Comparison of ENCODE assay signal across 9 cellular contexts in genomic region chr16:20675488-20676267, GRCh38. TPM values are rescaled to one million over a fixed set of nuclear protein-coding genes. Genes with fewer than 3 reads are reported as not detected.
DNase-seq lines count a peak whose midpoint lies in the region; ATAC-seq, FAIRE-seq and TF ChIP-seq lines count a peak whose summit lies in the region.
"Had no signal": no experiment of that assay in that cellular context is flagged by ENCODE, and none has a peak within 500 bp of the region (broad histone marks: within the 10 kb centered on the region; RNA-seq: fewer than 3 reads in every experiment).

No MANE protein-coding gene starts in this region.

- no peaks in the 10 kb centered on the region for H3K36me3 ChIP-seq in rectal smooth muscle tissue (ENCODE audit: control insufficient read depth, insufficient read depth, low read length)

- no peaks in the 10 kb centered on the region for H3K27me3 ChIP-seq in rectal smooth muscle tissue (ENCODE audit: control insufficient read depth, insufficient read depth, low read length)

- peak; percentile 22 for DNase-seq in GM19239 (ENCODE audit: insufficient read length, low spot score)
- peak; percentile 21 for DNase-seq in activated T-cell treated with anti-CD3 and anti-CD28 coated beads, Interleukin-2, amount 50 U/mL, for 1 hour
- no peak for DNase-seq in left ventricle myocardium superior
- no peak for DNase-seq in dermis blood vessel endothelial cell

- no peak overlapping the region for H3K27ac ChIP-seq in rectal smooth muscle tissue (ENCODE audit: low read depth, low read length)

- H3K4me1 ChIP-seq in rectal smooth muscle tissue (ENCODE audit: control insufficient read depth, insufficient read depth, low read length), result peaks cover 4% of the 10 kb centered on the region

- ATAC-seq in left ventricle myocardium superior (peak; percentile 71), HG03460 (IDR thresholded peaks at IDR 0.05; ENCODE audit: unreplicated experiment) (no peak), GM21526 (IDR thresholded peaks at IDR 0.05; ENCODE audit: low FRiP score, unreplicated experiment) (no peak)

- H3K9ac ChIP-seq in rectal smooth muscle tissue (ENCODE audit: low read length), result no peak overlapping the region

- H3K4me3 ChIP-seq in rectal smooth muscle tissue (ENCODE audit: low read length), result peak overlapping the region; percentile 40

- TF ChIP-seq RAD21 in Ishikawa (IDR thresholded peaks at IDR 0.05; ENCODE audit: low read depth), result no peak; the same call in 1 of the 2 replicates

- peak; percentile 64 for TF ChIP-seq EP300 in Ishikawa (IDR thresholded peaks at IDR 0.05; ENCODE audit: borderline replicate concordance)

- FAIRE-seq in GM19239 (lab: Jason Lieb, UNC), result peak; percentile 80

- intact Hi-C loops in left ventricle myocardium superior (cut with micrococcal nuclease), result no loop called here

TF ChIP-seq in Ishikawa, 13 proteins besides CTCF, POLR2A, EP300 and RAD21:
- TF ChIP-seq YY1 (IDR thresholded peaks at IDR 0.05; ENCODE audit: low read depth), result no peak
- TF ChIP-seq MAX (IDR thresholded peaks at IDR 0.05), result 0 out of 2 replicates have a peak, but pooled peaks have one; percentile 8
- no peak for TF ChIP-seq USF1 (IDR thresholded peaks at IDR 0.05)
- TF ChIP-seq TAF1 (IDR thresholded peaks at IDR 0.05; ENCODE audit: low read depth), result no peak
- TF ChIP-seq TCF12 (IDR thresholded peaks at IDR 0.05; ENCODE audit: low read depth), result peak; percentile 74
- peak; percentile 66; the same call in 1 of the 2 replicates for TF ChIP-seq TEAD4 (IDR thresholded peaks at IDR 0.05)
- no peak for TF ChIP-seq EGR1 (IDR thresholded peaks at IDR 0.05)
- TF ChIP-seq FOXM1 (IDR thresholded peaks at IDR 0.05; ENCODE audit: borderline replicate concordance, low read depth), result peak; percentile 81
- 0 out of 2 replicates have a peak, but pooled peaks have one; percentile 38 for TF ChIP-seq CREB1 (IDR thresholded peaks at IDR 0.05; ENCODE audit: low read depth)
- peak; percentile 36; the same call in 1 of the 2 replicates for TF ChIP-seq CEBPB (IDR thresholded peaks at IDR 0.05)
- peak; percentile 55; the same call in 1 of the 2 replicates for TF ChIP-seq ZBTB7A (IDR thresholded peaks at IDR 0.05; ENCODE audit: low read depth)
- peak; percentile 66 for TF ChIP-seq NFIC (IDR thresholded peaks at IDR 0.05)
- no peak for TF ChIP-seq REST (IDR thresholded peaks at IDR 0.05; ENCODE audit: low read depth)

RNA-seq across cellular contexts. Expression of gene ACSM1, which starts 21.8 kb away (rescaled TPM):
- total RNA-seq in left ventricle myocardium superior (0.22 TPM), dermis blood vessel endothelial cell (not detected in 2 replicates)
- total RNA-seq: T-helper 1 cell treated with Interleukin-12 subunit alpha and Interleukin-12 subunit beta and Interleukin-4 antibody, amounts not matched to agents 30 ng/mL and 1 ng/mL, for 36 hours had no signal

Comparison
In these comparisons a context has a peak if more than half of its experiments do, and no peak if none do; other contexts are left out.
1. DNase-seq: peak in GM19239 (single experiment) and activated T-cell treated with anti-CD3 and anti-CD28 coated beads, Interleukin-2, amount 50 U/mL, for 1 hour (single experiment); none in left ventricle myocardium superior (single experiment) and dermis blood vessel endothelial cell (single experiment).